10 cellular contexts compared by ENCODE assay signal in the genomic region with DNA sequence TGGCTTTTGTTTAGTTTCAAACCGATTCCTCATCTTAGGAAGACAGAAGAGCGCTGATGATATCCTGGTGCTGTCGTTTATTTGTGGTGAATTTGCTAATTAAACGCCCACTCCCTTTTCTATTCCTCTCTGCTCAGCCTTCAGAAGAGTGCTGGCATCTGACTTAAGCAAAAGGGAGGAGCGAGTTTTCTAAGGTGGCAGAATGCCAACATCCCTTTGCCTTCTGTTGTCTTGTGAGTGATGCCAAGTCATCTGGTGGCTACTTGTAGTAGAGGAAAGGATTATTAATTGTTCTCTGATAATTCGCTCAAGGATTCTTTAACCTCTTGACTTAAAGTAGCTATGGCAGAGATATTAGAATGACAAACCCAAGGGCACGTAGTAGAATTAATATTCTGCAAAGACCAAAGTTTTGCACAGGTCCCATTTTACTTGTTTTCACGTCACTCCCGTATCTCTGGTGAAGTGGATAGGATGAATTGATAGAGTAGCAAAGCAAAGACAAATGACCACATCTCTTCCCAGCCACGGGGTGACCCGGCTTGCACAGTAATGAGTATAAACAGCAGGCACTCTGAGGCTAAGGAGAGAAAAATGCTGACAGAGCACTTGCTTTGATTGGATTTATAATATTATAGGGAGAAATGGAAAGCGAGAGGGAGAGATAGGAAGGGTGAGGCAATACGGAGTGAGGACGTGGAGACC.
DNase-seq lines count a peak whose midpoint lies in the region.
"Had no signal": no experiment of that assay in that cellular context is flagged by ENCODE, and none has a peak within 500 bp of the region (broad histone marks: within the 10 kb centered on the region; RNA-seq: fewer than 3 reads in every experiment).

No MANE protein-coding gene starts in this region.

- peak; percentile 73 for DNase-seq in DMS79 (lab: John Stamatoyannopoulos, UW)
- peak; percentile 38 for DNase-seq in NCI-H446 treated with DMSO at 0.1 percent for 48 hours (lab: John Stamatoyannopoulos, UW)
- peak; percentile 80 for DNase-seq in dermis blood vessel endothelial cell
- peak; percentile 74 for DNase-seq in mucosa of gallbladder (ENCODE audit: low spot score)
- DNase-seq in activated CD4-positive, alpha-beta T cell treated with anti-CD3 and anti-CD28 coated beads for 4 hours = no peak
- no peak for DNase-seq in SKM-1 treated with dmso at 0.1 percent for 144 hours (lab: John Stamatoyannopoulos, UW; ENCODE audit: unreplicated experiment)
- DNase-seq in AG08396 (ENCODE audit: low spot score) = no peak
- DNase-seq in NCI-H2196 (lab: John Stamatoyannopoulos, UW; ENCODE audit: unreplicated experiment) = no peak
- DNase-seq: left lung, NCI-H1092 treated with DMSO at 0.1 percent for 48 hours had no signal

Comparison
In these comparisons a context has a peak if more than half of its experiments do, and no peak if none do; other contexts are left out.
1. DNase-seq: peak in DMS79 (single experiment), NCI-H446 treated with DMSO at 0.1 percent for 48 hours (single experiment), dermis blood vessel endothelial cell (single experiment) and mucosa of gallbladder (single experiment); none in activated CD4-positive, alpha-beta T cell treated with anti-CD3 and anti-CD28 coated beads for 4 hours (0 of 2), SKM-1 treated with dmso at 0.1 percent for 144 hours (single experiment), AG08396 (single experiment) and NCI-H2196 (single experiment).